18 cellular contexts compared by ENCODE assay signal in the genomic region with DNA sequence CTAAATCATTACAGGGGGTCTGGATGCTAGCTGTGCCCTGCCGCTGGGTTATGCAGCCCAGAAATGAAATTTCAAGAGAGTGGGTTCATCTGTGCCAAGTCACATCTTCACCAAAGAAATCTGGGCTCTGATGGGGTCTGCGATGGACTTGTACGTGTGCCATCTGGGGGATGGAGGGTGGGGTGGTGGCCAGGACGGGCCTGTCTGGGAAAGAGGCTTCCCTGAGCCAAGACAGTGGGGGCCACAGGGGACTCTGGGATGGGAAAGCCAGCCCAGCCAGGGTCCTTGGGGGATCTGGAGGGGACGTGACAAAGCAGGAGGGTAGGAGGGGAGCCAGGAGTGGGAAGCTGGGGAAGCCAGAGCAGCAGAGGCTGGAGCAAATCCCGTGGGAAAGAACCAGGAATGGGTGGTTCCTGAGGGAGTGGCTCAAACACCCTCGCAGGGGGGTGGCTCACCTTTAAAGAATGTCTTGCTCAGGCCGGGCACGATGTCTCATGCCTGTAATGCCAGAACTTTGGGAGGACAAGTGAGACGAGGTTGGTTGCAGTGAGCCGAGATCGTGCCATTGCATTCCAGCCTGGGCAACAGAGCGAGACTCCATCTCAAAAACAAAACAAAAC. TPM values are rescaled to one million over a fixed set of nuclear protein-coding genes. Genes with fewer than 3 reads are reported as not detected.
DNase-seq lines count a peak whose midpoint lies in the region; ATAC-seq, FAIRE-seq and TF ChIP-seq lines count a peak whose summit lies in the region.
"Had no signal": no experiment of that assay in that cellular context is flagged by ENCODE, and none has a peak within 500 bp of the region (broad histone marks: within the 10 kb centered on the region; RNA-seq: fewer than 3 reads in every experiment).

No MANE protein-coding gene starts in this region.

- TF ChIP-seq POLR2A in A549 (IDR thresholded peaks at IDR 0.05; ENCODE audit: low read length), result no peak

- 22% methylated on average over 13 of the region's 13 CpGs for WGBS in A549 (ENCODE audit: missing lambda C conversion rate)
- 37 to 40% methylated on average over 12 to 13 of the region's 13 CpGs for WGBS in GM23248 (ENCODE audit: low coverage in 1 of 2, low lambda C conversion rate in 2 of 2, missing lambda C conversion rate in 2 of 2), 2 experiments

- H3F3A ChIP-seq in GM23248 (ENCODE audit: insufficient read depth), result no peaks in the 10 kb centered on the region

- peak; percentile 18 to 31 for DNase-seq in A549 (ENCODE audit: low read depth in 1 of 2, low spot score in 1 of 2)
- peak; percentile 32 for DNase-seq in GM23248
- peak; percentile 69 for DNase-seq in RPMI7951 (ENCODE audit: low read depth)
- peak; percentile 92 for DNase-seq in islet precursor cell
- no peak for DNase-seq in NCI-H345 (lab: John Stamatoyannopoulos, UW)
- no peak for DNase-seq in NCI-H146 (lab: John Stamatoyannopoulos, UW)
- no peak for DNase-seq in left colon
- no peak for DNase-seq in anterior cingulate cortex (lab: John Stamatoyannopoulos, UW)
- DNase-seq: activated CD4-positive, alpha-beta T cell treated with anti-CD3 and anti-CD28 coated beads for 1 hour; activated CD8-positive, alpha-beta memory T cell treated with anti-CD3 and anti-CD28 coated beads, Interleukin-2, amount 10 ng/mL, durations not matched to agents 7 days and 5 days; activated gamma-delta T cell treated with Interleukin-2 at 50 U/mL for 16 hours; amniotic stem cell; gastrocnemius medialis; NCI-H1436 treated with DMSO at 0.1 percent for 48 hours; ovary; stimulated activated CD4-positive, alpha-beta T cell treated with anti-CD3 and anti-CD28 coated beads, Interleukin-4, amount 100 ng/mL, for 24 hours had no signal

- TF ChIP-seq CTCF in A549 (IDR thresholded peaks at IDR 0.05), result no peak

- H3K79me2 ChIP-seq in GM23248 (ENCODE audit: insufficient read depth), result no peaks in the 10 kb centered on the region

- no peaks in the 10 kb centered on the region for H3K36me3 ChIP-seq in GM23248 (ENCODE audit: low read depth)
- H3K36me3 ChIP-seq: gastrocnemius medialis, ovary, SJSA1 had no signal

- H4K20me1 ChIP-seq in GM23248 (ENCODE audit: insufficient read depth), result no peaks in the 10 kb centered on the region

- H2AFZ ChIP-seq in GM23248, result no peak overlapping the region

- ATAC-seq in A549 (peak; percentile 64 to 72; a peak in 4 of 6 replicates), left colon (no peak)
- ATAC-seq: activated CD8-positive, alpha-beta memory T cell treated with anti-CD3 and anti-CD28 coated beads, Interleukin-2, amount 10 ng/mL, durations not matched to agents 7 days and 5 days; gastrocnemius medialis had no signal

- CTCF ChIA-PET in A549 (lab: Yijun Ruan, JAX), result interaction anchor here (1.7 kb wide), 1 partner anchor 75 kb away, joined by 3 read pairs; no protein-coding TSS in a partner anchor

- no peak overlapping the region for H3K4me3 ChIP-seq in A549
- H3K4me3 ChIP-seq in GM23248, result no peak overlapping the region
- H3K4me3 ChIP-seq: gastrocnemius medialis, ovary, SJSA1 had no signal

- no peak overlapping the region for H3K9ac ChIP-seq in GM23248

- H3K9me2 ChIP-seq in GM23248 (ENCODE audit: insufficient read depth), result no peaks in the 10 kb centered on the region

- H3K4me1 ChIP-seq in A549, result peaks cover 5% of the 10 kb centered on the region
- H3K4me1 ChIP-seq in GM23248 (ENCODE audit: insufficient read depth), result no peaks in the 10 kb centered on the region
- H3K4me1 ChIP-seq: gastrocnemius medialis, SJSA1 had no signal

- peaks cover 25% of the 10 kb centered on the region for H3K27me3 ChIP-seq in GM23248 (replicated peaks; ENCODE audit: insufficient read depth)
- H3K27me3 ChIP-seq: ovary had no signal

- H3K4me2 ChIP-seq in A549 (peak overlapping the region; percentile 41; the same call in 2 of the 3 replicates), GM23248 (ENCODE audit: unreplicated experiment) (no peak overlapping the region)

- POLR2A ChIA-PET in A549 (lab: Yijun Ruan, JAX), result no interaction called here

- no peak overlapping the region; a peak in 1 of 6 replicates for H3K27ac ChIP-seq in A549
- H3K27ac ChIP-seq in GM23248, result no peak overlapping the region
- H3K27ac ChIP-seq: gastrocnemius medialis, ovary, SJSA1 had no signal

- intact Hi-C loops in left colon (cut with DNase I, micrococcal nuclease), result no loop called here

- H3K9me3 ChIP-seq in A549 (no peaks in the 10 kb centered on the region), GM23248 (ENCODE audit: low read depth) (no peaks in the 10 kb centered on the region)
- H3K9me3 ChIP-seq: gastrocnemius medialis, ovary, SJSA1 had no signal

- no peak for FAIRE-seq in A549 (lab: Jason Lieb, UNC)
- FAIRE-seq: colon had no signal

- TF ChIP-seq EP300 in A549 (IDR thresholded peaks at IDR 0.05), result no peak

- in situ Hi-C loops in GM23248 (cut with MboI), result no loop called here

- TF ChIP-seq RAD21 in A549 (conservative IDR thresholded peaks at IDR 0.05 in 1 of 2, IDR thresholded peaks at IDR 0.05 in 1 of 2), result no peak

TF ChIP-seq in A549, 52 proteins besides CTCF, POLR2A, EP300 and RAD21:
- no peak for TF ChIP-seq FOXS1 (CRISPR knock-in tag; IDR thresholded peaks at IDR 0.05)
- TF ChIP-seq TFCP2L1 (CRISPR knock-in tag; IDR thresholded peaks at IDR 0.05), result no peak
- TF ChIP-seq EHF (CRISPR knock-in tag; IDR thresholded peaks at IDR 0.05), result no peak
- TF ChIP-seq PHF8 (IDR thresholded peaks at IDR 0.05; ENCODE audit: borderline replicate concordance, low read depth), result no peak
- TF ChIP-seq CHD4 (IDR thresholded peaks at IDR 0.05; ENCODE audit: borderline replicate concordance), result no peak

RNA-seq across cellular contexts. Expression of gene SULF2, which starts 36.3 kb away (rescaled TPM):
- polyA plus RNA-seq in A549 (2011; rRNA removed), result 5.8 and 14.9 TPM in 2 replicates
- 5.1 and 5.4 TPM in 2 replicates for polyA plus RNA-seq in A549 (2012; cell fraction: cytosol; rRNA removed)
- 8.0 and 9.9 TPM in 2 replicates for polyA plus RNA-seq in A549 (2012; cell fraction: nucleus; rRNA removed)
- polyA plus RNA-seq in A549 (2017; fragmentation: RNase III; extraction: RNeasy Plus Mini Kit Qiagen cat#74134 plus additional on column Dnase treatment), result 16.8 to 25.2 TPM (median 21.3 TPM) in 3 replicates
- 10.6 and 15.1 TPM in 2 replicates for polyA minus RNA-seq in A549 (2011; rRNA and poly(A)+ RNA removed)
- total RNA-seq in GM23248 (2014; rRNA removed; shearing (Covaris generic)), result 5.6 and 10.5 TPM in 2 replicates
- polyA plus RNA-seq in GM23248 (2016; fragmentation: Nextera tagmentation; extraction: Ambion mirVana), result 1.1 and 2.0 TPM in 2 replicates
- total RNA-seq in RPMI7951 (2014; rRNA removed; shearing (Covaris generic)), result 66.1 and 74.4 TPM in 2 replicates
- total RNA-seq in left colon, result 100 to 1,000 TPM; 124 to 177 TPM

Comparison
In these comparisons a context has a peak if more than half of its experiments do, and no peak if none do; other contexts are left out.
1. DNase-seq: peak in A549 (2 of 2), GM23248 (single experiment), RPMI7951 (single experiment) and islet precursor cell (single experiment); none in NCI-H345 (single experiment), NCI-H146 (single experiment), left colon (0 of 2) and anterior cingulate cortex (0 of 58).